ENCODE assay signal across 8 cellular contexts in the genomic region with DNA sequence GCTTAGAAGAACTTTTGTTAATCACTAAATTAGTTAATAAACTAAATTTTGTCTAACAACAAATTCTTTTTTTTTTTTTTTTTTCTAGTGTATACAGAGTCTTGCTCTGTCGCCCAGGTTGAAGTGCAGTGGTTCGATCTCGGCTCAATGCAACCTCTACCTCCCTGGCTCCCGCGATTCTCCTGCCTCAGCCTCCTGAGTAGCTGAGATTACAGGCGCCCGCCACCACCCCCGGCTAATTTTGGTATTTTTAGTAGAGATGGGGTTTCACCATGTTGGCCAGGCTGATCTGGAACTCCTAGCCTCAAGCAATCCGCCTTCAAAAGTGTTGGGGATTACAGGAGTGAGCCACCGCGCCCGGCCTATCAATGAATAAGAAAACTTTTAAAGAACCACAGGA. TPM values are rescaled to one million over a fixed set of nuclear protein-coding genes. Genes with fewer than 3 reads are reported as not detected.
DNase-seq lines count a peak whose midpoint lies in the region; ATAC-seq, FAIRE-seq and TF ChIP-seq lines count a peak whose summit lies in the region.

No MANE protein-coding gene starts in this region.

- TF ChIP-seq CTCF in HepG2 (CRISPR knock-in tag; IDR thresholded peaks at IDR 0.05) (no peak), tibial artery (IDR thresholded peaks at IDR 0.05) (no peak), brain microvascular endothelial cell (IDR thresholded peaks at IDR 0.05; ENCODE audit: low read depth, low read length, missing control alignments) (no peak)

- H3K79me2 ChIP-seq in HepG2 (ENCODE audit: insufficient read depth, low read length), result no peaks in the 10 kb centered on the region

- no peak for TF ChIP-seq POLR2A in HepG2 (IDR thresholded peaks at IDR 0.05; ENCODE audit: insufficient read depth in 1 of 2, low read depth in 2 of 2, low read length in 2 of 2)

- no peak for TF ChIP-seq EP300 in HepG2 (IDR thresholded peaks at IDR 0.05; ENCODE audit: low read depth in 2 of 2, low read length in 2 of 2)
- TF ChIP-seq EP300 in HepG2 (CRISPR knock-in tag; IDR thresholded peaks at IDR 0.05; ENCODE audit: borderline replicate concordance), result no peak

- peak overlapping the region; percentile 32 for H2AFZ ChIP-seq in HepG2 (ENCODE audit: low read length)

- H3K4me3 Mint-ChIP-seq in activated CD4-positive, alpha-beta T cell treated with anti-CD3 and anti-CD28 coated beads, Interleukin-2, amount 10 ng/mL, durations not matched to agents 7 days and 5 days, result peak overlapping the region; percentile 83
- peak overlapping the region; percentile 89 for H3K4me3 Mint-ChIP-seq in activated naive CD8-positive, alpha-beta T cell treated with anti-CD3 and anti-CD28 coated beads, Interleukin-2, amount 50 U/mL, for 24 hours

- H3K4me2 ChIP-seq in HepG2 (ENCODE audit: low read depth, low read length), result peak overlapping the region; percentile 67

- POLR2A ChIA-PET in activated CD4-positive, alpha-beta T cell treated with anti-CD3 and anti-CD28 coated beads, Interleukin-2, amount 10 ng/mL, durations not matched to agents 7 days and 5 days (lab: Charles Lee), result interaction anchor here (1.3 kb wide), 1 partner anchor 23 kb away, joined by 3 read pairs; no protein-coding TSS in a partner anchor
- POLR2A ChIA-PET in HepG2 (lab: Yijun Ruan, JAX), result interaction anchor here (1.0 kb wide), 1 partner anchor 22 kb away, joined by 3 read pairs; a partner anchor contains a TSS

- H3K27ac Mint-ChIP-seq in activated CD4-positive, alpha-beta T cell treated with anti-CD3 and anti-CD28 coated beads, Interleukin-2, amount 10 ng/mL, durations not matched to agents 7 days and 5 days, result no peak overlapping the region
- no peak overlapping the region for H3K27ac Mint-ChIP-seq in activated naive CD8-positive, alpha-beta T cell treated with anti-CD3 and anti-CD28 coated beads, Interleukin-2, amount 50 U/mL, for 24 hours

- CTCF ChIA-PET in activated CD4-positive, alpha-beta T cell treated with anti-CD3 and anti-CD28 coated beads, Interleukin-2, amount 10 ng/mL, durations not matched to agents 7 days and 5 days (lab: Charles Lee), result no interaction called here
- CTCF ChIA-PET in HepG2 (lab: Yijun Ruan, JAX; ENCODE audit: low intra/inter-chr PET ratio, low total read pairs), result interaction anchor here (4.3 kb wide), 1 partner anchor 41 kb away, joined by 28 read pairs; no protein-coding TSS in a partner anchor

- DNase-seq in activated CD4-positive, alpha-beta T cell treated with anti-CD3 and anti-CD28 coated beads, Interleukin-2, amount 10 ng/mL, durations not matched to agents 7 days and 5 days, result no peak
- DNase-seq in activated CD4-positive, alpha-beta T cell treated with anti-CD3 and anti-CD28 coated beads, Interleukin-2, amount 50 U/mL, for 48 hours, result no peak
- DNase-seq in activated naive CD8-positive, alpha-beta T cell treated with anti-CD3 and anti-CD28 coated beads, Interleukin-2, amount 50 U/mL, for 24 hours, result no peak
- DNase-seq in HepG2 (ENCODE audit: low spot score), result no peak
- no peak for DNase-seq in tibial artery
- no peak for DNase-seq in brain microvascular endothelial cell
- DNase-seq in activated gamma-delta T cell treated with Interleukin-2 at 50 U/mL for 16 hours, result no peak

- no peak for ATAC-seq in activated naive CD8-positive, alpha-beta T cell treated with anti-CD3 and anti-CD28 coated beads, Interleukin-2, amount 50 U/mL, for 24 hours
- ATAC-seq in HepG2 (no peak), HG02981 (IDR thresholded peaks at IDR 0.05; ENCODE audit: unreplicated experiment) (no peak)

- H3K4me3 ChIP-seq in HepG2 (replicated peaks in 1 of 3; ENCODE audit: insufficient read depth in 1 of 3, low read depth in 2 of 3, low read length in 3 of 3) (peak overlapping the region; percentile 55 to 83 (median 78); a peak in 4 of 6 replicates), tibial artery (peak overlapping the region; percentile 69), brain microvascular endothelial cell (ENCODE audit: low read depth, low read length) (no peak overlapping the region)

- FAIRE-seq in HepG2 (lab: Jason Lieb, UNC), result no peak

- peak overlapping the region; percentile 47 for H3K9ac ChIP-seq in HepG2 (ENCODE audit: insufficient read depth, low read depth, low read length)

- H3K36me3 ChIP-seq in HepG2 (replicated peaks in 1 of 2; ENCODE audit: control insufficient read depth in 1 of 2, insufficient read depth in 2 of 2, low read length in 2 of 2) (no peaks in the 10 kb centered on the region), tibial artery (peaks cover 0 to 7% (median 0%) of the 10 kb centered on the region in 3 donors), brain microvascular endothelial cell (replicated peaks) (no peaks in the 10 kb centered on the region)

- no peaks in the 10 kb centered on the region for H4K20me1 ChIP-seq in HepG2 (ENCODE audit: insufficient read depth, low read length)

- intact Hi-C loops in HepG2 (cut with micrococcal nuclease; ENCODE audit: unreplicated experiment), result no loop called here
- intact Hi-C loops in tibial artery (cut with DNase I; ENCODE audit: low total_unique reads), result no loop called here

- WGBS in HepG2 (ENCODE audit: low lambda C conversion rate), result 83% methylated on average over 12 of the region's 12 CpGs

- in situ Hi-C loops in HepG2 (cut with HindIII; ENCODE audit: extremely low pct_ligation_motif_present, low pct_unique_long_range_greater_than_20kb) (loop anchor here (5.0 kb wide), 1 partner anchor 43 kb away; no protein-coding TSS in a partner anchor), brain microvascular endothelial cell (cut with HindIII; ENCODE audit: low pct_ligation_motif_present, low sequenced_read_pairs) (no loop called here)

- H3K27ac ChIP-seq in HepG2 (ENCODE audit: extremely low read length, insufficient read depth, low read length) (peak overlapping the region; percentile 34), tibial artery (peak overlapping the region; percentile 84), brain microvascular endothelial cell (no peak overlapping the region)

- H3K4me1 ChIP-seq in HepG2 (ENCODE audit: insufficient read depth, low read length) (peaks cover 6% of the 10 kb centered on the region), tibial artery (peaks cover 0 to 12% (median 8%) of the 10 kb centered on the region in 4 donors)

- H3K27me3 ChIP-seq in HepG2 (ENCODE audit: control insufficient read depth in 1 of 2, insufficient read depth in 2 of 2, low read length in 2 of 2) (peaks cover 0 to 10% of the 10 kb centered on the region in 2 experiments; a peak in 3 of 5 replicates), tibial artery (no peaks in the 10 kb centered on the region), brain microvascular endothelial cell (replicated peaks) (no peaks in the 10 kb centered on the region)

- no peaks in the 10 kb centered on the region for H3K36me3 Mint-ChIP-seq in activated CD4-positive, alpha-beta T cell treated with anti-CD3 and anti-CD28 coated beads, Interleukin-2, amount 10 ng/mL, durations not matched to agents 7 days and 5 days (ENCODE audit: low read depth)
- no peaks in the 10 kb centered on the region for H3K36me3 Mint-ChIP-seq in activated naive CD8-positive, alpha-beta T cell treated with anti-CD3 and anti-CD28 coated beads, Interleukin-2, amount 50 U/mL, for 24 hours (ENCODE audit: low read depth)

- peaks cover 31% of the 10 kb centered on the region for H3K4me1 Mint-ChIP-seq in activated CD4-positive, alpha-beta T cell treated with anti-CD3 and anti-CD28 coated beads, Interleukin-2, amount 10 ng/mL, durations not matched to agents 7 days and 5 days
- H3K4me1 Mint-ChIP-seq in activated naive CD8-positive, alpha-beta T cell treated with anti-CD3 and anti-CD28 coated beads, Interleukin-2, amount 50 U/mL, for 24 hours, result peaks cover 25% of the 10 kb centered on the region

- no peak for TF ChIP-seq RAD21 in HepG2 (CRISPR knock-in tag; IDR thresholded peaks at IDR 0.05)

- no peaks in the 10 kb centered on the region for H3K9me3 Mint-ChIP-seq in activated CD4-positive, alpha-beta T cell treated with anti-CD3 and anti-CD28 coated beads, Interleukin-2, amount 10 ng/mL, durations not matched to agents 7 days and 5 days
- no peaks in the 10 kb centered on the region for H3K9me3 Mint-ChIP-seq in activated naive CD8-positive, alpha-beta T cell treated with anti-CD3 and anti-CD28 coated beads, Interleukin-2, amount 50 U/mL, for 24 hours

- BruUV-seq in HepG2 (replicated peaks; lab: Mats Ljungman, UMichigan), result no TSS peak

- H3K9me3 ChIP-seq in HepG2 (ENCODE audit: low read length) (no peaks in the 10 kb centered on the region), tibial artery (no peaks in the 10 kb centered on the region)

- peaks cover 27% of the 10 kb centered on the region for H3K27me3 Mint-ChIP-seq in activated CD4-positive, alpha-beta T cell treated with anti-CD3 and anti-CD28 coated beads, Interleukin-2, amount 10 ng/mL, durations not matched to agents 7 days and 5 days
- H3K27me3 Mint-ChIP-seq in activated naive CD8-positive, alpha-beta T cell treated with anti-CD3 and anti-CD28 coated beads, Interleukin-2, amount 50 U/mL, for 24 hours, result peaks cover 19% of the 10 kb centered on the region

RNA-seq across cellular contexts. Expression of a gene that starts 1.1 kb away (rescaled TPM):
- not detected for total RNA-seq in activated CD4-positive, alpha-beta T cell treated with anti-CD3 and anti-CD28 coated beads, Interleukin-2, amount 10 ng/mL, durations not matched to agents 7 days and 5 days
- total RNA-seq in HepG2 (2016; rRNA removed; fragmentation: Illumina TruSeq; extraction: Trizol), result 0.07 and 0.31 TPM in 2 replicates
- total RNA-seq in HepG2 (2016; cell fraction: cytosol; rRNA removed; fragmentation: Illumina TruSeq; extraction: Trizol; ENCODE audit: low read depth), result 0.09 and 0.30 TPM in 2 replicates
- total RNA-seq in HepG2 (2016; cell fraction: insoluble cytoplasmic fraction; rRNA removed; fragmentation: Illumina TruSeq; extraction: Trizol), result 0.06 TPM in 1 of 2 replicates, not detected in the other
- total RNA-seq in HepG2 (2016; cell fraction: membrane; rRNA removed; fragmentation: Illumina TruSeq; extraction: Trizol), result 0.09 and 0.28 TPM in 2 replicates
- 0.16 TPM in 1 of 2 replicates, not detected in the other for total RNA-seq in HepG2 (2016; cell fraction: nucleus; rRNA removed; fragmentation: Illumina TruSeq; extraction: Trizol)
- polyA plus RNA-seq in HepG2 (2011; rRNA removed), result 0.10 TPM in 1 of 2 replicates, not detected in the other
- 0.05 TPM in 1 of 2 replicates, not detected in the other for polyA plus RNA-seq in HepG2 (2011; cell fraction: cytosol; rRNA removed)
- not detected in 2 replicates for polyA plus RNA-seq in HepG2 (2011; cell fraction: nucleus; rRNA removed)
- 0.11 and 0.15 TPM in 2 replicates for polyA plus RNA-seq in HepG2 (2012)
- 0.03 and 0.10 TPM in 2 replicates for polyA plus RNA-seq in HepG2 (2016; cell fraction: cytosol; fragmentation: Illumina TruSeq; extraction: Trizol; ENCODE audit: low read depth)
- 0.08 TPM in 1 of 2 replicates, not detected in the other for polyA plus RNA-seq in HepG2 (2016; cell fraction: insoluble cytoplasmic fraction; fragmentation: Illumina TruSeq; extraction: Trizol; ENCODE audit: low read depth)
- not detected in 2 replicates for polyA plus RNA-seq in HepG2 (2016; cell fraction: membrane; fragmentation: Illumina TruSeq; extraction: Trizol; ENCODE audit: low read depth)
- not detected in 2 replicates for polyA plus RNA-seq in HepG2 (2016; cell fraction: nucleus; fragmentation: Illumina TruSeq; extraction: Trizol; ENCODE audit: insufficient read depth, low read depth)
- not detected in 2 replicates for polyA minus RNA-seq in HepG2 (2011; rRNA and poly(A)+ RNA removed; ENCODE audit: low replicate concordance)
- not detected in 2 replicates for polyA minus RNA-seq in HepG2 (2011; cell fraction: cytosol; rRNA and poly(A)+ RNA removed)
- 0.26 and 0.50 TPM in 2 replicates for polyA minus RNA-seq in HepG2 (2011; cell fraction: nucleus; rRNA and poly(A)+ RNA removed)

RNA-seq across cellular contexts. Expression of a gene that starts 22.1 kb away (rescaled TPM):
- 10 to 100 TPM; 45.4 to 49.7 TPM for total RNA-seq in activated CD4-positive, alpha-beta T cell treated with anti-CD3 and anti-CD28 coated beads, Interleukin-2, amount 10 ng/mL, durations not matched to agents 7 days and 5 days
- total RNA-seq in HepG2 (2016; rRNA removed; fragmentation: Illumina TruSeq; extraction: Trizol), result 55.9 and 79.6 TPM in 2 replicates
- 7.1 and 9.3 TPM in 2 replicates for total RNA-seq in HepG2 (2016; cell fraction: cytosol; rRNA removed; fragmentation: Illumina TruSeq; extraction: Trizol; ENCODE audit: low read depth)
- 54.4 and 89.4 TPM in 2 replicates for total RNA-seq in HepG2 (2016; cell fraction: insoluble cytoplasmic fraction; rRNA removed; fragmentation: Illumina TruSeq; extraction: Trizol)
- 18.1 and 25.2 TPM in 2 replicates for total RNA-seq in HepG2 (2016; cell fraction: membrane; rRNA removed; fragmentation: Illumina TruSeq; extraction: Trizol)
- 32.2 and 34.7 TPM in 2 replicates for total RNA-seq in HepG2 (2016; cell fraction: nucleus; rRNA removed; fragmentation: Illumina TruSeq; extraction: Trizol)
- 10.7 and 16.9 TPM in 2 replicates for polyA plus RNA-seq in HepG2 (2011; rRNA removed)
- polyA plus RNA-seq in HepG2 (2011; cell fraction: cytosol; rRNA removed), result 3.1 and 6.6 TPM in 2 replicates
- 4.5 and 6.9 TPM in 2 replicates for polyA plus RNA-seq in HepG2 (2011; cell fraction: nucleus; rRNA removed)
- 25.0 and 58.6 TPM in 2 replicates for polyA plus RNA-seq in HepG2 (2012)
- 11.5 and 12.0 TPM in 2 replicates for polyA plus RNA-seq in HepG2 (2016; cell fraction: cytosol; fragmentation: Illumina TruSeq; extraction: Trizol; ENCODE audit: low read depth)
- 122 and 134 TPM in 2 replicates for polyA plus RNA-seq in HepG2 (2016; cell fraction: insoluble cytoplasmic fraction; fragmentation: Illumina TruSeq; extraction: Trizol; ENCODE audit: low read depth)
- polyA plus RNA-seq in HepG2 (2016; cell fraction: membrane; fragmentation: Illumina TruSeq; extraction: Trizol; ENCODE audit: low read depth), result 22.0 and 24.5 TPM in 2 replicates
- polyA plus RNA-seq in HepG2 (2016; cell fraction: nucleus; fragmentation: Illumina TruSeq; extraction: Trizol; ENCODE audit: insufficient read depth, low read depth), result 56.4 and 58.4 TPM in 2 replicates
- 3.4 and 7.2 TPM in 2 replicates for polyA minus RNA-seq in HepG2 (2011; rRNA and poly(A)+ RNA removed; ENCODE audit: low replicate concordance)
- polyA minus RNA-seq in HepG2 (2011; cell fraction: cytosol; rRNA and poly(A)+ RNA removed), result 14.1 and 16.6 TPM in 2 replicates
- 35.7 and 38.1 TPM in 2 replicates for polyA minus RNA-seq in HepG2 (2011; cell fraction: nucleus; rRNA and poly(A)+ RNA removed)
